In the genomic region with DNA sequence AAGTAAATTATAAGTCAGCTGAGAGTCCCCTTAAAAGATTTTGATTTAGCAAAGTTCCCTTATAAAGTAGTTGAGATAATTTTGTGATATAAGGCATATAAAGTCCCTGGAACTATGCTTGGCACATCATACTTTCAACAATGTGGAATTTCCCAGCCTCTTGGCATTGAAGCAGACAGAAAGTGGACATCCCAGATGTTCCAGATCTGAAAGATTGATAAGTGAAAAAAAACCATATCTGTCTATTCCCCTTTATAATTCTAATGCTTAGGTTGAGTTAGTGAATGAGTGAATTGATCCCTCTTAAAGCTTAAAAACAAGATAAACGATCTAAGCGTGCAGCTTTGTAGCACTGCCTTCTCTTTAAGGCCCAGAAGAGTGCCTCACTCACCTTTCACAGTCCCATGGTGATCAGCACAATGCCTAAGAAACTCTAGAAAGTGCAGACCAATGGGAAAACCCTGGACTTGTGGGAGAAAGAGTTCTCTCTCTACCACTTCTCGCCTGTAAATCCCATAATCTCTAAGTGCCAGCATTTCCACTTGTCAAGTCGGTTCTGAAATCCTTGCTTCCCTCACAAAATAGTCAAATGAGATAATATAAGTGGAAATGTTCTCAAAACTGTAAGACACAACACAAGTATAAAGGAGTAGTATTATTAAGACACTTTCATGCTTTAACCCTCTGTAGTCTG, we compare ENCODE assay signal across 20 cellular contexts. TPM values are rescaled to one million over a fixed set of nuclear protein-coding genes. Genes with fewer than 3 reads are reported as not detected.
DNase-seq lines count a peak whose midpoint lies in the region; ATAC-seq and TF ChIP-seq lines count a peak whose summit lies in the region.
"Had no signal": no experiment of that assay in that cellular context is flagged by ENCODE, and none has a peak within 500 bp of the region (broad histone marks: within the 10 kb centered on the region; RNA-seq: fewer than 3 reads in every experiment).

No MANE protein-coding gene starts in this region.

- no peak overlapping the region for H3T11ph ChIP-seq in H9 (ENCODE audit: low read length)

- no peaks in the 10 kb centered on the region for H3K27me3 ChIP-seq in mesendoderm (ENCODE audit: insufficient read depth, low read length, poor library complexity)
- no peaks in the 10 kb centered on the region for H3K27me3 ChIP-seq in sigmoid colon
- no peaks in the 10 kb centered on the region for H3K27me3 ChIP-seq in H9 (ENCODE audit: insufficient read depth, low read length)
- H3K27me3 ChIP-seq: foreskin keratinocyte, upper lobe of right lung had no signal

- H3K4me1 Mint-ChIP-seq in HFFc6 (ENCODE audit: low read depth): peaks cover 39% of the 10 kb centered on the region
- H3K4me1 Mint-ChIP-seq in H9: no peaks in the 10 kb centered on the region

- H4K8ac ChIP-seq in mesendoderm (ENCODE audit: low read depth, low read length) (no peak overlapping the region), H9 (replicated peaks; ENCODE audit: insufficient read length, low read depth, low read length) (no peak overlapping the region)

- H3K36me3 ChIP-seq in mesendoderm (ENCODE audit: control insufficient read depth, insufficient read depth, low read length) (no peaks in the 10 kb centered on the region), sigmoid colon (no peaks in the 10 kb centered on the region)
- H3K36me3 ChIP-seq: upper lobe of right lung had no signal

- no peaks in the 10 kb centered on the region for H3K23me2 ChIP-seq in H9 (ENCODE audit: insufficient read length, low read depth, low read length, poor library complexity, severe bottlenecking)

- H3K9me3 Mint-ChIP-seq in HFFc6 (no peaks in the 10 kb centered on the region), H9 (no peaks in the 10 kb centered on the region)

- H3K4ac ChIP-seq in mesendoderm (ENCODE audit: low read depth, low read length) (no peak overlapping the region), H9 (ENCODE audit: low read depth, low read length) (no peak overlapping the region)

- H3K4me3 ChIP-seq in mesendoderm (ENCODE audit: low read length): no peak overlapping the region
- no peak overlapping the region for H3K4me3 ChIP-seq in sigmoid colon
- H3K4me3 ChIP-seq: psoas muscle, upper lobe of right lung had no signal

- H2BK5ac ChIP-seq in mesendoderm (ENCODE audit: low read length) (no peak overlapping the region), H9 (ENCODE audit: insufficient read length, low read length) (no peak overlapping the region)

- H3K27ac Mint-ChIP-seq in HFFc6 (peak overlapping the region; percentile 1; the same call in 1 of the 2 replicates), H9 (no peak overlapping the region)
- H3K27ac Mint-ChIP-seq: CD4-positive, alpha-beta T cell had no signal

- H3K18ac ChIP-seq in mesendoderm (ENCODE audit: low read length): no peak overlapping the region
- H3K18ac ChIP-seq in H9 (ENCODE audit: insufficient read length, low read depth, low read length): no peak overlapping the region

- H4K5ac ChIP-seq in mesendoderm (ENCODE audit: low read length) (no peak overlapping the region), H9 (ENCODE audit: insufficient read length, low read depth, low read length) (no peak overlapping the region)

- H3K9me3 ChIP-seq in sigmoid colon: no peaks in the 10 kb centered on the region
- no peaks in the 10 kb centered on the region for H3K9me3 ChIP-seq in H9 (ENCODE audit: control insufficient read depth, low read depth, low read length)
- H3K9me3 ChIP-seq: psoas muscle, upper lobe of right lung had no signal

- H3K56ac ChIP-seq in mesendoderm (ENCODE audit: low read length) (no peak overlapping the region), H9 (ENCODE audit: insufficient read length, low read depth, low read length) (no peak overlapping the region)

- peak; percentile 61 for ATAC-seq in SK-N-SH treated with all-trans-retinoic acid at 6 μM for 48 hours
- ATAC-seq: psoas muscle, upper lobe of right lung had no signal

- H3K79me2 ChIP-seq in mesendoderm (ENCODE audit: control insufficient read depth, insufficient read depth, low read length) (no peaks in the 10 kb centered on the region), H9 (ENCODE audit: insufficient read depth, low read length) (no peaks in the 10 kb centered on the region)

- TF ChIP-seq POLR2A in sigmoid colon (IDR thresholded peaks at IDR 0.05): no peak

- H3K14ac ChIP-seq in H9 (ENCODE audit: insufficient read depth, low read length): no peak overlapping the region

- no peak overlapping the region for H2AFZ ChIP-seq in H9 (ENCODE audit: low read length)

- H3K79me1 ChIP-seq in mesendoderm (ENCODE audit: low read length): no peaks in the 10 kb centered on the region
- no peaks in the 10 kb centered on the region for H3K79me1 ChIP-seq in H9 (ENCODE audit: insufficient read depth, low read depth, low read length, poor library complexity, severe bottlenecking)

- H2AK5ac ChIP-seq in mesendoderm (ENCODE audit: low read length) (no peak overlapping the region), H9 (ENCODE audit: insufficient read length, low read length) (no peak overlapping the region)

- H2BK15ac ChIP-seq in mesendoderm (replicated peaks; ENCODE audit: low read depth) (no peak overlapping the region), H9 (ENCODE audit: low read depth, low read length) (no peak overlapping the region)

- H4K91ac ChIP-seq in H9 (ENCODE audit: insufficient read length, low read depth, low read length): no peak overlapping the region

- peak overlapping the region; percentile 22 for H3K4me3 Mint-ChIP-seq in HFFc6
- H3K4me3 Mint-ChIP-seq in H9: no peak overlapping the region
- H3K4me3 Mint-ChIP-seq: CD4-positive, alpha-beta T cell had no signal

- H2BK120ac ChIP-seq in mesendoderm (ENCODE audit: low read depth, low read length) (no peak overlapping the region), H9 (ENCODE audit: low read depth, low read length, poor library complexity, severe bottlenecking) (no peak overlapping the region)

- DNase-seq in HFFc6 (no peak), mesendoderm (peak; percentile 52), sigmoid colon (no peak), UCSD-AML1 (lab: John Stamatoyannopoulos, UW; ENCODE audit: unreplicated experiment) (no peak), anterior cingulate cortex (lab: John Stamatoyannopoulos, UW) (no peak), H9 (no peak), NCI-H526 treated with DMSO at 0.1 percent for 48 hours (lab: John Stamatoyannopoulos, UW) (no peak)
- DNase-seq: activated CD4-positive, alpha-beta T cell treated with anti-CD3 and anti-CD28 coated beads, Interleukin-2, amount 50 U/mL, for 4 hours; CD4-positive, alpha-beta T cell; MM.1S; NCI-H1694 treated with DMSO at 0.1 percent for 48 hours; NCI-H226; psoas muscle; stimulated activated naive CD4-positive, alpha-beta T cell; upper lobe of right lung had no signal

- H3K4me2 ChIP-seq in mesendoderm (ENCODE audit: low read length) (no peak overlapping the region), H9 (ENCODE audit: insufficient read depth, insufficient read length, low read length) (no peak overlapping the region)

- no peak overlapping the region for H3K27ac ChIP-seq in mesendoderm (ENCODE audit: low read depth, low read length)
- H3K27ac ChIP-seq in sigmoid colon: peak overlapping the region in 3 of 4 donors; percentile 57 to 71 (median 65)
- no peak overlapping the region for H3K27ac ChIP-seq in H9 (ENCODE audit: insufficient read length, low read depth, low read length)
- H3K27ac ChIP-seq: foreskin keratinocyte, psoas muscle, upper lobe of right lung had no signal

- no peak overlapping the region for H2BK20ac ChIP-seq in H9 (ENCODE audit: low read depth, low read length, poor library complexity, severe bottlenecking)

- no peak overlapping the region for H2BK12ac ChIP-seq in H9 (ENCODE audit: insufficient read length, low read depth, low read length)

- H3K27me3 Mint-ChIP-seq in HFFc6 (ENCODE audit: insufficient read depth) (no peaks in the 10 kb centered on the region), H9 (ENCODE audit: low read depth) (no peaks in the 10 kb centered on the region)
- H3K27me3 Mint-ChIP-seq: CD4-positive, alpha-beta T cell had no signal

- no CpG with 5 or more reads among the region's 4 CpGs for WGBS in mesendoderm (ENCODE audit: extremely low coverage, insufficient coverage, low lambda C conversion rate)
- WGBS in sigmoid colon, 2 donors: 57 to 67% methylated on average over 4 of the region's 4 CpGs
- WGBS in H9 (ENCODE audit: extremely low coverage, insufficient read length, low lambda C conversion rate): no CpG with 5 or more reads among the region's 4 CpGs

- H3K4me1 ChIP-seq in mesendoderm (ENCODE audit: control insufficient read depth, low read depth, low read length): no peaks in the 10 kb centered on the region
- peaks cover 0 to 35% (median 31%) of the 10 kb centered on the region in 4 donors for H3K4me1 ChIP-seq in sigmoid colon
- no peaks in the 10 kb centered on the region for H3K4me1 ChIP-seq in H9 (ENCODE audit: insufficient read depth, low read length)
- H3K4me1 ChIP-seq: psoas muscle, upper lobe of right lung had no signal

- intact Hi-C loops in sigmoid colon (cut with DNase I): loop anchor here (5.0 kb wide), 1 partner anchor 79 kb away; no protein-coding TSS in a partner anchor

- no peak for TF ChIP-seq CTCF in HFFc6 (IDR thresholded peaks at IDR 0.05)
- TF ChIP-seq CTCF in sigmoid colon (IDR thresholded peaks at IDR 0.05): no peak
- TF ChIP-seq CTCF in H9 (conservative IDR thresholded peaks at IDR 0.05): no peak

- no peaks in the 10 kb centered on the region for H4K20me1 ChIP-seq in H9 (ENCODE audit: control insufficient read depth, insufficient read depth, insufficient read length)

- H3K36me3 Mint-ChIP-seq in HFFc6 (ENCODE audit: low read depth) (no peaks in the 10 kb centered on the region), H9 (ENCODE audit: insufficient read depth in 1 of 3, low read depth in 3 of 3) (no peaks in the 10 kb centered on the region)

- H3K9ac ChIP-seq in mesendoderm (ENCODE audit: low read length) (no peak overlapping the region), H9 (ENCODE audit: extremely low read depth, insufficient read length, low read length) (no peak overlapping the region)

- H3K23ac ChIP-seq in mesendoderm (ENCODE audit: low read length) (no peak overlapping the region), H9 (ENCODE audit: insufficient read length, low read depth, low read length) (no peak overlapping the region)

- TF ChIP-seq EP300 in sigmoid colon (IDR thresholded peaks at IDR 0.05): no peak

RNA-seq across cellular contexts. Expression of a gene that starts 17.8 kb away (rescaled TPM):
- total RNA-seq in HFFc6 (2021; fragmentation: NEBNext Ultra II Directional; extraction: Animal tissue kit (Norgen Biotek cat#: 25700)): 100 to 1,000 TPM in 1 of 6 experiments, 10 to 100 TPM in 5; 38.9 to 101 (median 40.4) TPM
- 0.08 TPM for polyA plus RNA-seq in mesendoderm (2013, experiment 1 of 2)
- 0.08 TPM for polyA plus RNA-seq in mesendoderm (2013, experiment 2 of 2)
- total RNA-seq in sigmoid colon (10 to 100 TPM; 29.1 to 54.6 (median 34.1) TPM), H9 (2021) (not detected in 2 replicates)
- polyA plus RNA-seq in sigmoid colon: 1 to 10 TPM in 2 of 3 donors, under 1 TPM in 1; 0.46 to 6.0 (median 4.6) TPM
- total RNA-seq: CD4-positive, alpha-beta T cell had no signal

RNA-seq across cellular contexts. Expression of a gene that starts 28.9 kb away (rescaled TPM):
- total RNA-seq in HFFc6 (2021; fragmentation: NEBNext Ultra II Directional; extraction: Animal tissue kit (Norgen Biotek cat#: 25700)): not detected
- polyA plus RNA-seq in mesendoderm (2013, experiment 1 of 2): not detected
- not detected for polyA plus RNA-seq in mesendoderm (2013, experiment 2 of 2)
- total RNA-seq in sigmoid colon: not detected
- not detected for polyA plus RNA-seq in sigmoid colon
- not detected in 2 replicates for total RNA-seq in H9 (2021)
- total RNA-seq: CD4-positive, alpha-beta T cell; foreskin keratinocyte; H1; left colon; myocyte; upper lobe of right lung had no signal
- polyA plus RNA-seq: foreskin keratinocyte, H1 had no signal

Comparison
In these comparisons a context has a peak if more than half of its experiments do, and no peak if none do; other contexts are left out.
1. H3K27ac ChIP-seq: peak in sigmoid colon (3 of 4); none in mesendoderm (single experiment) and H9 (single experiment).
2. RNA of a gene that starts 17.8 kb away (total RNA-seq): 38.9 to 101 TPM in HFFc6 and 29.1 to 54.6 TPM in sigmoid colon; not detected in H9; every median in the first group is over 10 times any median in the second.